ENCODE assay signal across 20 cellular contexts in genomic region chr16:77618011-77618410, GRCh38.
"Had no signal": no experiment of that assay in that cellular context is flagged by ENCODE, and none has a peak within 500 bp of the region (broad histone marks: within the 10 kb centered on the region; RNA-seq: fewer than 3 reads in every experiment).

No MANE protein-coding gene starts in this region.

- H3K9me3 ChIP-seq: body of pancreas, gastrocnemius medialis, lower lobe of right lung, right lobe of liver, tibial artery, uterus had no signal

- H3K4me1 ChIP-seq: body of pancreas, gastrocnemius medialis, lower lobe of right lung, right lobe of liver, tibial artery, uterus had no signal

- H3K36me3 ChIP-seq: gastrocnemius medialis, lower lobe of right lung, right lobe of liver, tibial artery, uterus, WERI-Rb-1 had no signal

- FAIRE-seq: endometrium had no signal

- H3K9me3 Mint-ChIP-seq: activated naive CD8-positive, alpha-beta T cell treated with anti-CD3 and anti-CD28 coated beads, Interleukin-2, amount 50 U/mL, for 24 hours; stimulated activated effector memory CD8-positive, alpha-beta T cell treated with anti-CD3 and anti-CD28 coated beads, Interleukin-12 subunit alpha, Interleukin-12 subunit beta, amount 100 ng/mL, for 72 hours had no signal

- H3K4me3 ChIP-seq: body of pancreas, dorsolateral prefrontal cortex, gastrocnemius medialis, lower lobe of right lung, right lobe of liver, tibial artery, uterus had no signal

- ATAC-seq: activated CD4-positive, alpha-beta T cell treated with anti-CD3 and anti-CD28 coated beads for 36 hours; activated CD8-positive, alpha-beta T cell treated with anti-CD3 and anti-CD28 coated beads, Interleukin-2, amount 10 ng/mL, durations not matched to agents 7 days and 5 days; activated naive CD8-positive, alpha-beta T cell treated with anti-CD3 and anti-CD28 coated beads, Interleukin-2, amount 50 U/mL, for 24 hours; body of pancreas; gastrocnemius medialis; lower lobe of right lung; naive thymus-derived CD4-positive, alpha-beta T cell; right lobe of liver; stimulated activated effector memory CD8-positive, alpha-beta T cell treated with anti-CD3 and anti-CD28 coated beads, Interleukin-12 subunit alpha, Interleukin-12 subunit beta, amount 100 ng/mL, for 72 hours had no signal

- H3K27me3 ChIP-seq: body of pancreas, gastrocnemius medialis, right lobe of liver, tibial artery, uterus had no signal

- H3K27me3 Mint-ChIP-seq: progenitor cell of endocrine pancreas had no signal

- H3K36me3 Mint-ChIP-seq: stimulated activated effector memory CD8-positive, alpha-beta T cell treated with anti-CD3 and anti-CD28 coated beads, Interleukin-12 subunit alpha, Interleukin-12 subunit beta, amount 100 ng/mL, for 72 hours had no signal

- H3K4me3 Mint-ChIP-seq: activated CD4-positive, alpha-beta T cell treated with anti-CD3 and anti-CD28 coated beads for 36 hours; activated CD8-positive, alpha-beta T cell treated with anti-CD3 and anti-CD28 coated beads, Interleukin-2, amount 10 ng/mL, durations not matched to agents 7 days and 5 days; activated naive CD8-positive, alpha-beta T cell treated with anti-CD3 and anti-CD28 coated beads, Interleukin-2, amount 50 U/mL, for 24 hours; naive thymus-derived CD4-positive, alpha-beta T cell; stimulated activated effector memory CD8-positive, alpha-beta T cell treated with anti-CD3 and anti-CD28 coated beads, Interleukin-12 subunit alpha, Interleukin-12 subunit beta, amount 100 ng/mL, for 72 hours had no signal

- DNase-seq: activated CD4-positive, alpha-beta T cell treated with anti-CD3 and anti-CD28 coated beads for 36 hours; activated CD8-positive, alpha-beta memory T cell treated with anti-CD3 and anti-CD28 coated beads, Interleukin-2, amount 50 U/mL, for 48 hours; activated CD8-positive, alpha-beta T cell treated with anti-CD3 and anti-CD28 coated beads, Interleukin-2, amount 10 ng/mL, durations not matched to agents 7 days and 5 days; activated naive CD4-positive, alpha-beta T cell treated with Interleukin-2 at 50 U/mL for 16 hours; activated naive CD8-positive, alpha-beta T cell treated with anti-CD3 and anti-CD28 coated beads, Interleukin-2, amount 50 U/mL, for 24 hours; body of pancreas; cerebellar nuclear complex; dorsolateral prefrontal cortex; gastrocnemius medialis; lower lobe of right lung; naive thymus-derived CD4-positive, alpha-beta T cell; nucleus accumbens; right lobe of liver; T-helper 1 cell; tibial artery; uterus; WERI-Rb-1 had no signal

- H3K27ac ChIP-seq: body of pancreas, dorsolateral prefrontal cortex, gastrocnemius medialis, lower lobe of right lung, right lobe of liver, tibial artery, uterus, WERI-Rb-1 had no signal

- H3K27ac Mint-ChIP-seq: activated CD4-positive, alpha-beta T cell treated with anti-CD3 and anti-CD28 coated beads for 36 hours; activated CD8-positive, alpha-beta T cell treated with anti-CD3 and anti-CD28 coated beads, Interleukin-2, amount 10 ng/mL, durations not matched to agents 7 days and 5 days; activated naive CD8-positive, alpha-beta T cell treated with anti-CD3 and anti-CD28 coated beads, Interleukin-2, amount 50 U/mL, for 24 hours; naive thymus-derived CD4-positive, alpha-beta T cell; progenitor cell of endocrine pancreas; stimulated activated effector memory CD8-positive, alpha-beta T cell treated with anti-CD3 and anti-CD28 coated beads, Interleukin-12 subunit alpha, Interleukin-12 subunit beta, amount 100 ng/mL, for 72 hours had no signal

- H3K4me1 Mint-ChIP-seq: activated CD4-positive, alpha-beta T cell treated with anti-CD3 and anti-CD28 coated beads for 36 hours; activated naive CD8-positive, alpha-beta T cell treated with anti-CD3 and anti-CD28 coated beads, Interleukin-2, amount 50 U/mL, for 24 hours; naive thymus-derived CD4-positive, alpha-beta T cell; stimulated activated effector memory CD8-positive, alpha-beta T cell treated with anti-CD3 and anti-CD28 coated beads, Interleukin-12 subunit alpha, Interleukin-12 subunit beta, amount 100 ng/mL, for 72 hours had no signal
